Comparison of ENCODE assay signal across 25 cellular contexts in the genomic region with DNA sequence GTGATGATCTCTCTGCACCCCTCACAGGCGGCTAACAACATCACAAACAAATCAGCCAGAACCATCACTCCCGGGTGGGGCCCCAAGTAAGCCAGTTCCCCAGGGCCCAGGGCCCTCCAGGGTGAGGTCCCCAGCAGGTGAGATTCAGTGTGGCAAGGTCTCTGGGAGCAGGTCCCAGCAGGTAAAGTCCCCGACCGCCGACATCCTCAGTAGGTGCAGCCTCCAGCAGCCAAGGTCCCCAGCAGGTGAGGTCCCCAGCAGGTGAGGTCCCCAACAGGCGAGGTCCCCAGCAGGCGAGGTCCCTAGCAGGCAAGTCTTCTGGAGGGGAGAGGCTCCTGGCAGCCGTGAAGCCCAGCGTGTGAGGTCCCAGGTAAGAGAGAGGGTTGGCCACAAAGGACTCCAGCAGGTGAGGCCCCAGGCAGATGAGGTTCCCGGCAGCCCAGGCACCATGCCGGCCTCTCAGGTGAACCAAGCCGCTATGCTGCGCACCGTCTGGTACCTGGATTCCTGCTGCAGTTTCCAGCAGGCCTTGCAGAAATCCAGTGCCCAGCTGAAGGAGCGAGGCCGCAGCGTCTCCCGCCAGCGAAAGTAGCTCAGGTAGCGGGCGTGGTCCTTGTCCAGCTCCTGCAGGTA. TPM values are rescaled to one million over a fixed set of nuclear protein-coding genes. Genes with fewer than 3 reads are reported as not detected.
"Had no signal": no experiment of that assay in that cellular context is flagged by ENCODE, and none has a peak within 500 bp of the region (broad histone marks: within the 10 kb centered on the region; RNA-seq: fewer than 3 reads in every experiment).

No MANE protein-coding gene starts in this region.

- H3K79me2 ChIP-seq: hepatocyte had no signal

- H3K36me3 ChIP-seq: heart right ventricle, left ventricle myocardium inferior, neural progenitor cell, pancreas, prostate gland, thyroid gland, transverse colon, uterus had no signal

- H3K4me2 ChIP-seq: hepatocyte, neural progenitor cell had no signal

- H3K27ac ChIP-seq: heart right ventricle, hepatocyte, left ventricle myocardium inferior, neural progenitor cell, pancreas, prostate gland, skin epidermis, stomach, testis, thyroid gland, transverse colon, uterus had no signal

- H3K9me3 ChIP-seq: heart right ventricle, left ventricle myocardium inferior, pancreas, prostate gland, stomach, testis, thyroid gland, transverse colon, uterus had no signal

- DNase-seq: heart right ventricle; islet precursor cell; left ventricle myocardium inferior; naive thymus-derived CD8-positive, alpha-beta T cell; nephron progenitor cell; pancreas; posterior cingulate gyrus; retina; right cardiac atrium; stimulated activated CD4-positive, alpha-beta T cell treated with anti-CD3 and anti-CD28 coated beads, Interleukin-12 subunit alpha, Interleukin-12 subunit beta, amount 100 ng/mL, for 4 hours; stimulated activated CD4-positive, alpha-beta T cell treated with anti-CD3 and anti-CD28 coated beads, Interleukin-15, amount 100 ng/mL, for 24 hours; stimulated activated CD4-positive, alpha-beta T cell treated with anti-CD3 and anti-CD28 coated beads, Interleukin-2, amount 100 ng/mL, for 24 hours; stimulated activated CD4-positive, alpha-beta T cell treated with anti-CD3 and anti-CD28 coated beads, Interleukin-4, amount 100 ng/mL, for 1 hour; stimulated activated naive B cell treated with anti-CD40 and anti-IgM and Interleukin-4, amounts not matched to agents 10 μg/mL and 1 μg/mL and 100 μg/mL, for 72 hours; stimulated activated naive CD8-positive, alpha-beta T cell treated with anti-CD3 and anti-CD28 coated beads, Interleukin-15, Interleukin-2, amounts not matched to agents 100 U/mL and 50 U/mL, for 24 hours; stomach; testis; thyroid gland; transverse colon; uterus had no signal

- H3K27me3 ChIP-seq: hepatocyte, neural progenitor cell, pancreas, stomach, testis, thyroid gland, transverse colon, uterus had no signal

- H3K4me3 ChIP-seq: heart right ventricle, hepatocyte, left ventricle myocardium inferior, lung, neural progenitor cell, pancreas, prostate gland, skin epidermis, stomach, testis, thyroid gland, transverse colon, uterus had no signal

- H3K9ac ChIP-seq: neural progenitor cell had no signal

- H3K4me1 ChIP-seq: left ventricle myocardium inferior, neural progenitor cell, pancreas, prostate gland, stomach, testis, thyroid gland, uterus had no signal

- H2AFZ ChIP-seq: hepatocyte, neural progenitor cell had no signal

RNA-seq across cellular contexts. Expression of gene FUT6, which starts 3.9 kb away (rescaled TPM):
- polyA plus RNA-seq: heart right ventricle; hepatocyte; naive thymus-derived CD8-positive, alpha-beta T cell; right cardiac atrium had no signal

RNA-seq across cellular contexts. Expression of gene FUT3, which starts 7.8 kb away (rescaled TPM):
- polyA plus RNA-seq: naive thymus-derived CD8-positive, alpha-beta T cell; right cardiac atrium had no signal

RNA-seq across cellular contexts. Expression of gene FUT5, which starts 26.9 kb away (rescaled TPM):
- polyA plus RNA-seq: heart right ventricle, hepatocyte, lung, pancreas, right cardiac atrium, stomach had no signal
